Comparison of ENCODE assay signal across 21 cellular contexts in genomic region chr3:45441570-45442313, GRCh38. TPM values are rescaled to one million over a fixed set of nuclear protein-coding genes. Genes with fewer than 3 reads are reported as not detected.
DNase-seq lines count a peak whose midpoint lies in the region; ATAC-seq and TF ChIP-seq lines count a peak whose summit lies in the region.
"Had no signal": no experiment of that assay in that cellular context is flagged by ENCODE, and none has a peak within 500 bp of the region (broad histone marks: within the 10 kb centered on the region; RNA-seq: fewer than 3 reads in every experiment).

No MANE protein-coding gene starts in this region.

- TF ChIP-seq CTCF in NB4 (IDR thresholded peaks at IDR 0.05; ENCODE audit: low read depth, low read length): no peak
- TF ChIP-seq CTCF in fibroblast of mammary gland (conservative IDR thresholded peaks at IDR 0.05; ENCODE audit: control insufficient read depth, insufficient read depth, low read depth, low read length): no peak
- no peak for TF ChIP-seq CTCF in uterus (IDR thresholded peaks at IDR 0.05)

- H3K4me3 ChIP-seq in NB4 (ENCODE audit: low read depth, low read length) (no peak overlapping the region), fibroblast of mammary gland (ENCODE audit: control insufficient read depth, low read depth, low read length) (no peak overlapping the region), uterus (no peak overlapping the region)
- H3K4me3 ChIP-seq: breast epithelium, suprapubic skin, vagina had no signal

- H3K9me3 ChIP-seq in uterus: no peaks in the 10 kb centered on the region
- H3K9me3 ChIP-seq: breast epithelium, suprapubic skin, vagina had no signal

- TF ChIP-seq POLR2A in NB4 (IDR thresholded peaks at IDR 0.05; ENCODE audit: extremely low read depth, insufficient read length) (no peak), uterus (IDR thresholded peaks at IDR 0.05) (no peak), GM18505 (IDR thresholded peaks at IDR 0.05; ENCODE audit: borderline replicate concordance, extremely low read depth, insufficient read depth, insufficient read length) (no peak)

- H3K36me3 ChIP-seq in uterus: no peaks in the 10 kb centered on the region
- H3K36me3 ChIP-seq: breast epithelium, suprapubic skin, vagina had no signal

- DNase-seq in activated CD4-positive, alpha-beta T cell treated with anti-CD3 and anti-CD28 coated beads, Interleukin-2, amount 10 ng/mL, durations not matched to agents 24 days and 14 days: peak; percentile 41
- DNase-seq in activated CD4-positive, alpha-beta T cell treated with anti-CD3 and anti-CD28 coated beads for 48 hours: no peak
- DNase-seq in NB4 (ENCODE audit: low read depth): peak; percentile 34
- DNase-seq in fibroblast of mammary gland (ENCODE audit: low read depth): peak; percentile 5
- DNase-seq in uterus: no peak
- DNase-seq: 8988T; activated CD4-positive, alpha-beta T cell treated with anti-CD3 and anti-CD28 coated beads, Interleukin-2, amount 50 U/mL, for 48 hours; activated gamma-delta T cell; cortex of kidney; hypothalamus; NCI-H146; NCI-H748 treated with DMSO at 0.1 percent for 48 hours; right cardiac atrium; SHP77 had no signal

- ATAC-seq in GM18505 (IDR thresholded peaks at IDR 0.05; ENCODE audit: unreplicated experiment) (no peak), HG02610 (IDR thresholded peaks at IDR 0.05; ENCODE audit: unreplicated experiment) (no peak), HG03571 (IDR thresholded peaks at IDR 0.05; ENCODE audit: unreplicated experiment) (no peak)
- ATAC-seq: right cardiac atrium had no signal

- no peaks in the 10 kb centered on the region for H3K9me3 Mint-ChIP-seq in activated CD4-positive, alpha-beta T cell treated with anti-CD3 and anti-CD28 coated beads, Interleukin-2, amount 10 ng/mL, durations not matched to agents 24 days and 14 days
- H3K9me3 Mint-ChIP-seq: CD14-positive monocyte had no signal

- intact Hi-C loops in activated CD4-positive, alpha-beta T cell treated with anti-CD3 and anti-CD28 coated beads, Interleukin-2, amount 10 ng/mL, durations not matched to agents 24 days and 14 days (cut with micrococcal nuclease): no loop called here
- intact Hi-C loops in uterus (cut with DNase I; ENCODE audit: low total_unique reads): no loop called here

- H3K27ac ChIP-seq in uterus: peak overlapping the region; percentile 53 to 57
- H3K27ac ChIP-seq: breast epithelium, suprapubic skin had no signal

- H3K27me3 Mint-ChIP-seq in activated CD4-positive, alpha-beta T cell treated with anti-CD3 and anti-CD28 coated beads, Interleukin-2, amount 10 ng/mL, durations not matched to agents 24 days and 14 days: no peaks in the 10 kb centered on the region

- H3K4me1 ChIP-seq in uterus: peaks cover 4 to 14% of the 10 kb centered on the region in 2 donors
- H3K4me1 ChIP-seq: breast epithelium had no signal

- H3K27me3 ChIP-seq in uterus: no peaks in the 10 kb centered on the region
- H3K27me3 ChIP-seq: breast epithelium, suprapubic skin, vagina had no signal

- no peaks in the 10 kb centered on the region for H3K4me1 Mint-ChIP-seq in activated CD4-positive, alpha-beta T cell treated with anti-CD3 and anti-CD28 coated beads, Interleukin-2, amount 10 ng/mL, durations not matched to agents 24 days and 14 days

- H3K36me3 Mint-ChIP-seq in activated CD4-positive, alpha-beta T cell treated with anti-CD3 and anti-CD28 coated beads, Interleukin-2, amount 10 ng/mL, durations not matched to agents 24 days and 14 days (ENCODE audit: low read depth): peaks cover 4% of the 10 kb centered on the region

- H3K4me3 Mint-ChIP-seq in activated CD4-positive, alpha-beta T cell treated with anti-CD3 and anti-CD28 coated beads, Interleukin-2, amount 10 ng/mL, durations not matched to agents 24 days and 14 days: no peak overlapping the region
- H3K4me3 Mint-ChIP-seq: CD14-positive monocyte had no signal

- H3K27ac Mint-ChIP-seq in activated CD4-positive, alpha-beta T cell treated with anti-CD3 and anti-CD28 coated beads, Interleukin-2, amount 10 ng/mL, durations not matched to agents 24 days and 14 days: no peak overlapping the region
- H3K27ac Mint-ChIP-seq: CD14-positive monocyte had no signal

RNA-seq across cellular contexts. Expression of gene LARS2, which starts 53.4 kb away (rescaled TPM):
- total RNA-seq in activated CD4-positive, alpha-beta T cell treated with anti-CD3 and anti-CD28 coated beads, Interleukin-2, amount 10 ng/mL, durations not matched to agents 24 days and 14 days: 29.6 and 32.9 TPM in 2 replicates
- 10 to 100 TPM in 2 of 4 donors, 1 to 10 TPM in 2; 4.1 to 27.8 (median 13.6) TPM for total RNA-seq in uterus

Comparison
In these comparisons a context has a peak if more than half of its experiments do, and no peak if none do; other contexts are left out.
1. DNase-seq: peak in activated CD4-positive, alpha-beta T cell treated with anti-CD3 and anti-CD28 coated beads, Interleukin-2, amount 10 ng/mL, durations not matched to agents 24 days and 14 days (single experiment), NB4 (single experiment) and fibroblast of mammary gland (single experiment); none in activated CD4-positive, alpha-beta T cell treated with anti-CD3 and anti-CD28 coated beads for 48 hours (single experiment) and uterus (0 of 2).